ENCODE assay signal across 8 cellular contexts in the genomic region with DNA sequence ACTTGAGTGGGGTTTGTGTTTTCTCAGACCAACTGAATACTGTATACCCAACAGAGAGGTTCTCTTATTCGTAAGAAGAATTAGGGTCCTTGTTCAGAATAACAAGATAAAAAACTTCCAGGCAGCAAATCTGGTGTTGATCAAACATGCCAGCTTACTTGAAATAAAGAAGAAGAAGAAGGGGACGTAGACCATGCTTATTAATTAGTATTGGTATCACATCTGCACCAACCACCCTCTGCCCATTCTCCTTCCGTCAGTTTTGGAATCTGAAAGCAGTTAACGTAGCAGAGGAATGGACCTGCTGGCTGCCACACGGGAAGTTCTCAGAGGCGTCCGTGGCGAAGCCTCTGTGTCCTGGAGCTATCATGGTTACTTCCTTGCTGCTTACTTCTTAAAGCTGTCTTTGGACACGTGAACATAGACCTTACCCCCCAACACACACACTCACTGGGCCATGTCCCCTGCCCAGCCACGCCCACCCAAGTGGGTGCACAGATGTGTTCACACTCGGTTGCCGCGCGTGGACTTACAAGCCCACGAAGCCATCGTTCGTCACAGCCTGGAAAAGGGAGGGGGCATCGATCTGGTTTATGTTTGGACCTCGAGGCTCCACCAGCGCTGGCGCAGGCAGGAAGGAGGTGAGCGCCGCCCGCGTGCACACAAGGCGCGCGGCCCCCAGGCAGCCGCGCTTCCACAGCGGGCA. TPM values are rescaled to one million over a fixed set of nuclear protein-coding genes. Genes with fewer than 3 reads are reported as not detected.
DNase-seq lines count a peak whose midpoint lies in the region; ATAC-seq and TF ChIP-seq lines count a peak whose summit lies in the region.

No MANE protein-coding gene starts in this region.

- H3K36me3 ChIP-seq in BJ (ENCODE audit: control insufficient read depth, insufficient read depth, low read length) (no peaks in the 10 kb centered on the region), muscle layer of colon (ENCODE audit: insufficient read depth, low read length) (no peaks in the 10 kb centered on the region)

- H3K36me3 Mint-ChIP-seq in H9 (ENCODE audit: insufficient read depth in 1 of 3, low read depth in 3 of 3) (peaks cover 9 to 17% (median 10%) of the 10 kb centered on the region in 3 experiments), brain (peaks cover 3% of the 10 kb centered on the region)

- H3K56ac ChIP-seq in H9 (ENCODE audit: insufficient read length, low read depth, low read length): no peak overlapping the region

- no peak overlapping the region for H2BK12ac ChIP-seq in H9 (ENCODE audit: insufficient read length, low read depth, low read length)

- POLR2A ChIA-PET in BJ (lab: Charles Lee): no interaction called here

- peak overlapping the region; percentile 73 for H3K14ac ChIP-seq in H9 (ENCODE audit: insufficient read depth, low read length)

- peak overlapping the region in 1 of 3 experiments; percentile 72; a peak in 1 of 7 replicates for H3K27ac Mint-ChIP-seq in H9
- peak overlapping the region; percentile 57 to 98 (median 84) for H3K27ac Mint-ChIP-seq in brain

- no peak overlapping the region for H4K8ac ChIP-seq in H9 (replicated peaks; ENCODE audit: insufficient read length, low read depth, low read length)

- H4K20me1 ChIP-seq in H9 (ENCODE audit: control insufficient read depth, insufficient read depth, insufficient read length): no peaks in the 10 kb centered on the region

- H3K18ac ChIP-seq in H9 (ENCODE audit: insufficient read length, low read depth, low read length): peak overlapping the region; percentile 23

- CTCF ChIA-PET in BJ (lab: Yijun Ruan, JAX): no interaction called here

- H3K4me3 ChIP-seq in BJ (ENCODE audit: low read depth, low read length) (peak overlapping the region; percentile 43), muscle layer of colon (ENCODE audit: low read depth in 1 of 2, low read length in 2 of 2) (peak overlapping the region; percentile 50 to 53)

- H3K27me3 ChIP-seq in BJ (ENCODE audit: control insufficient read depth, insufficient read depth, low read length): peaks cover 43% of the 10 kb centered on the region
- H3K27me3 ChIP-seq in H9 (ENCODE audit: insufficient read depth, low read length): peaks cover 40% of the 10 kb centered on the region
- H3K27me3 ChIP-seq in muscle layer of colon (ENCODE audit: control insufficient read depth in 1 of 2, insufficient read depth in 2 of 2, low read length in 2 of 2): peaks cover 45 to 90% of the 10 kb centered on the region in 2 donors

- H2AK5ac ChIP-seq in H9 (ENCODE audit: insufficient read length, low read length): no peak overlapping the region

- H3K9me3 Mint-ChIP-seq in H9 (peaks cover 11 to 14% of the 10 kb centered on the region in 2 experiments), brain (peaks cover 1 to 4% (median 2%) of the 10 kb centered on the region in 5 experiments)

- no peak overlapping the region for H2AFZ ChIP-seq in H9 (ENCODE audit: low read length)

- H3T11ph ChIP-seq in H9 (ENCODE audit: low read length): no peak overlapping the region

- H3K27me3 Mint-ChIP-seq in H9 (ENCODE audit: low read depth) (peaks cover 76% of the 10 kb centered on the region), brain (peaks cover 18% of the 10 kb centered on the region)

- H3K9ac ChIP-seq in H9 (ENCODE audit: extremely low read depth, insufficient read length, low read length) (no peak overlapping the region), muscle layer of colon (ENCODE audit: low read length) (no peak overlapping the region)

- H3K4me1 Mint-ChIP-seq in H9 (peaks cover 53 to 61% of the 10 kb centered on the region in 2 experiments), brain (peaks cover 56% of the 10 kb centered on the region)

- TF ChIP-seq CTCF in BJ (IDR thresholded peaks at IDR 0.05; ENCODE audit: insufficient read depth, low read depth, low read length) (no peak), H9 (conservative IDR thresholded peaks at IDR 0.05) (no peak), brain (conservative IDR thresholded peaks at IDR 0.05) (no peak)

- ATAC-seq in GM21786 (IDR thresholded peaks at IDR 0.05; ENCODE audit: unreplicated experiment) (no peak), GM18867 (IDR thresholded peaks at IDR 0.05; ENCODE audit: unreplicated experiment) (no peak)

- peak overlapping the region; percentile 36 to 92 for H3K4me3 Mint-ChIP-seq in H9
- H3K4me3 Mint-ChIP-seq in brain: peak overlapping the region; percentile 88 to 98 (median 95)

- H3K27ac ChIP-seq in H9 (ENCODE audit: insufficient read length, low read depth, low read length) (no peak overlapping the region), muscle layer of colon (ENCODE audit: low read depth, low read length) (no peak overlapping the region)

- peaks cover 18% of the 10 kb centered on the region for H3K23me2 ChIP-seq in H9 (ENCODE audit: insufficient read length, low read depth, low read length, poor library complexity, severe bottlenecking)

- no peak overlapping the region for H2BK120ac ChIP-seq in H9 (ENCODE audit: low read depth, low read length, poor library complexity, severe bottlenecking)

- no peaks in the 10 kb centered on the region for H3K79me2 ChIP-seq in H9 (ENCODE audit: insufficient read depth, low read length)

- H3K79me1 ChIP-seq in H9 (ENCODE audit: insufficient read depth, low read depth, low read length, poor library complexity, severe bottlenecking): no peaks in the 10 kb centered on the region

- H2BK5ac ChIP-seq in H9 (ENCODE audit: insufficient read length, low read length): no peak overlapping the region

- no peak overlapping the region for H4K5ac ChIP-seq in H9 (ENCODE audit: insufficient read length, low read depth, low read length)

- H2BK15ac ChIP-seq in H9 (ENCODE audit: low read depth, low read length): no peak overlapping the region

- WGBS in H9 (ENCODE audit: extremely low coverage, insufficient read length, low lambda C conversion rate): no CpG with 5 or more reads among the region's 31 CpGs

- H3K4ac ChIP-seq in H9 (ENCODE audit: low read depth, low read length): no peak overlapping the region

- DNase-seq in BJ (ENCODE audit: low read depth) (no peak), H9 (no peak), UCSD-AML1 (lab: John Stamatoyannopoulos, UW; ENCODE audit: unreplicated experiment) (no peak), Ammon's horn (ENCODE audit: low spot score) (no peak)

- H3K4me2 ChIP-seq in H9 (ENCODE audit: insufficient read depth, insufficient read length, low read length): peak overlapping the region; percentile 32

- H3K4me1 ChIP-seq in H9 (ENCODE audit: insufficient read depth, low read length): peaks cover 8% of the 10 kb centered on the region; the same call in 1 of the 2 replicates
- peaks cover 24% of the 10 kb centered on the region for H3K4me1 ChIP-seq in muscle layer of colon (ENCODE audit: insufficient read depth, low read length)

- no peak overlapping the region for H3K23ac ChIP-seq in H9 (ENCODE audit: insufficient read length, low read depth, low read length)

- H4K91ac ChIP-seq in H9 (ENCODE audit: insufficient read length, low read depth, low read length): no peak overlapping the region

- H3K9me3 ChIP-seq in H9 (ENCODE audit: control insufficient read depth, low read depth, low read length): peaks cover 5% of the 10 kb centered on the region
- no peaks in the 10 kb centered on the region for H3K9me3 ChIP-seq in muscle layer of colon (ENCODE audit: low read length)

- H2BK20ac ChIP-seq in H9 (ENCODE audit: low read depth, low read length, poor library complexity, severe bottlenecking): no peak overlapping the region

RNA-seq across cellular contexts. Expression of a gene that starts 4.1 kb away (rescaled TPM):
- polyA plus RNA-seq in BJ (2011; rRNA removed) (0.29 and 0.53 TPM in 2 replicates), brain (ENCODE audit: insufficient read depth, low read depth, low replicate concordance) (22.0 TPM)
- polyA minus RNA-seq in BJ (2011; rRNA and poly(A)+ RNA removed): 0.14 and 0.15 TPM in 2 replicates
- 2.7 and 2.8 TPM in 2 replicates for total RNA-seq in H9 (2021)

RNA-seq across cellular contexts. Expression of a gene that starts 11.6 kb away (rescaled TPM):
- polyA plus RNA-seq in BJ (2011; rRNA removed) (8.8 and 10.2 TPM in 2 replicates), brain (ENCODE audit: insufficient read depth, low read depth, low replicate concordance) (22.2 TPM)
- 20.4 and 22.2 TPM in 2 replicates for polyA minus RNA-seq in BJ (2011; rRNA and poly(A)+ RNA removed)
- total RNA-seq in H9 (2021): 14.9 and 16.7 TPM in 2 replicates

Comparison
In these comparisons a context has a peak if more than half of its experiments do, and no peak if none do; other contexts are left out.
1. RNA of a gene that starts 4.1 kb away (polyA plus RNA-seq): 22.0 TPM in brain (single experiment); 0.29 to 0.53 TPM in BJ; every median in the first group is over 10 times any median in the second.